Comparison of ENCODE assay signal across 19 cellular contexts in genomic region chr1:234396871-234397270, GRCh38. TPM values are rescaled to one million over a fixed set of nuclear protein-coding genes. Genes with fewer than 3 reads are reported as not detected.
A peak's percentile ranks its signal among the peaks of the same experiment; 100 is the strongest.
DNase-seq lines count a peak whose midpoint lies in the region; ATAC-seq, FAIRE-seq and TF ChIP-seq lines count a peak whose summit lies in the region.
"Had no signal": no experiment of that assay in that cellular context is flagged by ENCODE, and none has a peak within 500 bp of the region (broad histone marks: within the 10 kb centered on the region; RNA-seq: fewer than 3 reads in every experiment).

No MANE protein-coding gene starts in this region.

- H3K27ac ChIP-seq in MM.1S (ENCODE audit: low read length) (peak overlapping the region; percentile 43; the same call in 1 of the 2 replicates), K562 (ENCODE audit: extremely low read depth, low read depth, low read length) (no peak overlapping the region)
- H3K27ac ChIP-seq: neutrophil, right lobe of liver, suprapubic skin had no signal

- no peaks in the 10 kb centered on the region for H3K27me3 ChIP-seq in MM.1S (replicated peaks; ENCODE audit: insufficient read depth, low read length)
- no peaks in the 10 kb centered on the region for H3K27me3 ChIP-seq in K562 (ENCODE audit: control insufficient read depth in 2 of 2, insufficient read depth in 2 of 2, low read length in 2 of 2)
- H3K27me3 ChIP-seq: neutrophil, right lobe of liver, suprapubic skin had no signal

- H2AFZ ChIP-seq in MM.1S (ENCODE audit: low read length): peak overlapping the region; percentile 82
- H2AFZ ChIP-seq in K562 (ENCODE audit: low read depth, low read length): no peak overlapping the region

- H3K27ac Mint-ChIP-seq in activated naive CD4-positive, alpha-beta T cell treated with anti-CD3 and anti-CD28 coated beads, Interleukin-2, amount 50 U/mL, for 24 hours: peak overlapping the region; percentile 57
- H3K27ac Mint-ChIP-seq: mesothelial cell of epicardium had no signal

- H3K9ac ChIP-seq in MM.1S (ENCODE audit: low read length) (peak overlapping the region; percentile 28), K562 (ENCODE audit: insufficient read depth in 1 of 2, low read depth in 2 of 2, low read length in 2 of 2) (no peak overlapping the region)

- H4K20me1 ChIP-seq in MM.1S (ENCODE audit: insufficient read depth, low read length) (no peaks in the 10 kb centered on the region), K562 (replicated peaks; ENCODE audit: control insufficient read depth, insufficient read depth, low read length) (no peaks in the 10 kb centered on the region)

- DNase-seq in activated naive CD4-positive, alpha-beta T cell treated with anti-CD3 and anti-CD28 coated beads, Interleukin-2, amount 50 U/mL, for 16 hours: no peak
- peak; percentile 80 for DNase-seq in MM.1S
- no peak for DNase-seq in K562 (ENCODE audit: extremely low read depth in 1 of 4, low spot score in 3 of 4)
- DNase-seq in sciatic nerve (ENCODE audit: low spot score): no peak
- DNase-seq in GM12892 (ENCODE audit: insufficient read length): no peak
- no peak for DNase-seq in stimulated activated CD4-positive, alpha-beta T cell treated with anti-CD3 and anti-CD28 coated beads, Interleukin-4, amount 100 ng/mL, for 24 hours
- DNase-seq: cerebellar nuclear complex; foreskin fibroblast; NCI-H82; right lobe of liver; stimulated activated CD4-positive, alpha-beta T cell treated with anti-CD3 and anti-CD28 coated beads, Interleukin-1b, Interleukin-23, amount 100 ng/mL, for 48 hours had no signal

- no peak for TF ChIP-seq EP300 in K562 (IDR thresholded peaks at IDR 0.05; ENCODE audit: low read length)

- H3K4me3 ChIP-seq in MM.1S (ENCODE audit: low read length): peak overlapping the region; percentile 25; the same call in 1 of the 2 replicates
- no peak overlapping the region for H3K4me3 ChIP-seq in K562
- H3K4me3 ChIP-seq: right lobe of liver, suprapubic skin had no signal

- no peaks in the 10 kb centered on the region for H3K36me3 ChIP-seq in MM.1S (replicated peaks; ENCODE audit: insufficient read depth, low read length)
- peaks cover 5% of the 10 kb centered on the region; the same call in 1 of the 3 replicates for H3K36me3 ChIP-seq in K562 (ENCODE audit: control insufficient read depth, insufficient read depth, low read length)
- H3K36me3 ChIP-seq: neutrophil had no signal

- CTCF ChIA-PET in K562 (lab: Yijun Ruan, JAX; ENCODE audit: low intra/inter-chr PET ratio): no interaction called here

- H3K27me3 Mint-ChIP-seq in activated naive CD4-positive, alpha-beta T cell treated with anti-CD3 and anti-CD28 coated beads, Interleukin-2, amount 50 U/mL, for 24 hours: no peaks in the 10 kb centered on the region

- no peak for TF ChIP-seq RAD21 in K562 (CRISPR knock-in tag; conservative IDR thresholded peaks at IDR 0.05 in 1 of 2, IDR thresholded peaks at IDR 0.05 in 1 of 2)

- FAIRE-seq in K562 (lab: Jason Lieb, UNC): no peak
- FAIRE-seq in GM12892 (lab: Jason Lieb, UNC): no peak
- FAIRE-seq: D721Med, G401.6, RCC 7860 had no signal

- no peak for TF ChIP-seq POLR2A in K562 (conservative IDR thresholded peaks at IDR 0.05)
- no peak for TF ChIP-seq POLR2A in GM12892 (IDR thresholded peaks at IDR 0.05; ENCODE audit: low read depth, low read length)

- no TSS peak for BruUV-seq in K562 (replicated peaks; lab: Mats Ljungman, UMichigan)

- peaks cover 66% of the 10 kb centered on the region for H3K4me1 Mint-ChIP-seq in activated naive CD4-positive, alpha-beta T cell treated with anti-CD3 and anti-CD28 coated beads, Interleukin-2, amount 50 U/mL, for 24 hours
- H3K4me1 Mint-ChIP-seq: mesothelial cell of epicardium had no signal

- POLR2A ChIA-PET in K562 (lab: Yijun Ruan, JAX): interaction anchor here (1.1 kb wide), 1 partner anchor 9 kb away, joined by 3 read pairs; no protein-coding TSS in a partner anchor

- no peak overlapping the region for H3K4me3 Mint-ChIP-seq in activated naive CD4-positive, alpha-beta T cell treated with anti-CD3 and anti-CD28 coated beads, Interleukin-2, amount 50 U/mL, for 24 hours
- H3K4me3 Mint-ChIP-seq: mesothelial cell of epicardium had no signal

- H3K79me2 ChIP-seq in MM.1S (ENCODE audit: low read length) (no peaks in the 10 kb centered on the region), K562 (ENCODE audit: control insufficient read depth, insufficient read depth, low read length) (no peaks in the 10 kb centered on the region)

- in situ Hi-C loops in K562 (cut with MboI): no loop called here

- no peaks in the 10 kb centered on the region for H3K9me2 ChIP-seq in MM.1S (replicated peaks; ENCODE audit: insufficient read depth, low read length)

- TF ChIP-seq CTCF in MM.1S (IDR thresholded peaks at IDR 0.05; ENCODE audit: low read length): no peak
- TF ChIP-seq CTCF in K562 (IDR thresholded peaks at IDR 0.05 in 2 of 3, conservative IDR thresholded peaks at IDR 0.05 in 1 of 3; ENCODE audit: insufficient read depth in 2 of 3, low read depth in 1 of 3, low read length in 3 of 3): no peak

- intact Hi-C loops in K562 (cut with micrococcal nuclease) (no loop called here), sciatic nerve (cut with DNase I) (no loop called here)

- H3K4me2 ChIP-seq in MM.1S (ENCODE audit: low read depth, low read length) (peak overlapping the region; percentile 65), K562 (ENCODE audit: insufficient read depth, low read length) (no peak overlapping the region)

- no peaks in the 10 kb centered on the region for H3K9me1 ChIP-seq in K562 (ENCODE audit: control insufficient read depth, insufficient read depth, low read length)

- ATAC-seq in K562 (no peak), GM18909 (IDR thresholded peaks at IDR 0.05; ENCODE audit: poor library complexity, unreplicated experiment) (no peak), sciatic nerve (no peak)

- peaks cover 20% of the 10 kb centered on the region for H3F3A ChIP-seq in MM.1S (ENCODE audit: insufficient read depth, low read length)

- no peaks in the 10 kb centered on the region for H3K9me3 Mint-ChIP-seq in activated naive CD4-positive, alpha-beta T cell treated with anti-CD3 and anti-CD28 coated beads, Interleukin-2, amount 50 U/mL, for 24 hours

- H3K9me3 ChIP-seq in MM.1S (replicated peaks; ENCODE audit: insufficient read depth, low read length) (no peaks in the 10 kb centered on the region), K562 (replicated peaks; ENCODE audit: control insufficient read depth, insufficient read depth, low read depth, low read length) (no peaks in the 10 kb centered on the region)
- H3K9me3 ChIP-seq: neutrophil, right lobe of liver, suprapubic skin had no signal

- peaks cover 19% of the 10 kb centered on the region for H3K36me3 Mint-ChIP-seq in activated naive CD4-positive, alpha-beta T cell treated with anti-CD3 and anti-CD28 coated beads, Interleukin-2, amount 50 U/mL, for 24 hours

- H3K4me1 ChIP-seq in MM.1S (ENCODE audit: low read length) (peaks cover 18% of the 10 kb centered on the region), K562 (replicated peaks in 1 of 2; ENCODE audit: control insufficient read depth in 2 of 2, insufficient read depth in 2 of 2, low read length in 2 of 2) (no peaks in the 10 kb centered on the region; a peak in 1 of 5 replicates)

- WGBS in K562 (ENCODE audit: insufficient coverage, low coverage, missing lambda C conversion rate): 85% methylated on average over 6 of the region's 6 CpGs

TF ChIP-seq in K562, 482 proteins besides CTCF, POLR2A, EP300 and RAD21:
- no peak for TF ChIP-seq EWSR1 (IDR thresholded peaks at IDR 0.05; ENCODE audit: borderline replicate concordance, low read depth, partially characterized antibody)
- TF ChIP-seq PCBP1 (IDR thresholded peaks at IDR 0.05; ENCODE audit: low read depth, low read length, poor library complexity, severe bottlenecking): peak; percentile 13

RNA-seq across cellular contexts. Expression of gene COA6, which starts 23.6 kb away (rescaled TPM):
- total RNA-seq in K562 (2011; cell fraction: chromatin; rRNA removed; ENCODE audit: low replicate concordance): 11.0 and 11.3 TPM in 2 replicates
- 18.5 and 22.6 TPM in 2 replicates for total RNA-seq in K562 (2011; cell fraction: nucleolus; rRNA removed)
- 18.0 and 19.1 TPM in 2 replicates for total RNA-seq in K562 (2011; cell fraction: nucleoplasm; rRNA removed)
- total RNA-seq in K562 (2014; rRNA removed) (92.1 and 131 TPM in 2 replicates), K562 (2014; rRNA removed; fragmentation: Illumina TruSeq; extraction: Trizol) (134 and 151 TPM in 2 replicates), K562 (2015; rRNA removed; fragmentation: Illumina TruSeq; extraction: Trizol) (155 and 158 TPM in 2 replicates), K562 (2021) (102 and 112 TPM in 2 replicates), sciatic nerve (13.4 TPM)
- polyA plus RNA-seq in K562 (2011; rRNA removed) (50.3 and 77.7 TPM in 2 replicates), K562 (2014; fragmentation: Illumina TruSeq; extraction: Trizol) (91.5 and 119 TPM in 2 replicates), K562 (2014; fragmentation: Nextera tagmentation; extraction: Ambion mirVana) (100 to 1,000 TPM; 171 to 187 TPM), K562 (2014; rRNA removed) (172 and 190 TPM in 2 replicates)
- 36.7 and 39.3 TPM in 2 replicates for polyA plus RNA-seq in K562 (2011; cell fraction: cytosol; rRNA removed)
- polyA plus RNA-seq in K562 (2011; cell fraction: nucleus; rRNA removed): 17.7 and 23.9 TPM in 2 replicates
- polyA plus RNA-seq in K562 (2012): 96.2 and 170 TPM in 2 replicates
- 12.1 and 12.6 TPM in 2 replicates for polyA minus RNA-seq in K562 (2011; rRNA and poly(A)+ RNA removed)
- polyA minus RNA-seq in K562 (2011; cell fraction: cytosol; rRNA and poly(A)+ RNA removed): 16.4 and 25.5 TPM in 2 replicates
- polyA minus RNA-seq in K562 (2011; cell fraction: nucleus; rRNA and poly(A)+ RNA removed): 15.6 and 20.1 TPM in 2 replicates
- polyA plus RNA-seq in GM12892 (2012; ENCODE audit: missing spikeins): 64.0 TPM
